ENCODE assay signal across 9 cellular contexts in genomic region chr9:129146441-129146933, GRCh38. TPM values are rescaled to one million over a fixed set of nuclear protein-coding genes. Genes with fewer than 3 reads are reported as not detected.
A peak's percentile ranks its signal among the peaks of the same experiment; 100 is the strongest.
DNase-seq lines count a peak whose midpoint lies in the region; ATAC-seq and TF ChIP-seq lines count a peak whose summit lies in the region.
"Had no signal": no experiment of that assay in that cellular context is flagged by ENCODE, and none has a peak within 500 bp of the region (broad histone marks: within the 10 kb centered on the region; RNA-seq: fewer than 3 reads in every experiment).

No MANE protein-coding gene starts in this region.

- H2AFZ ChIP-seq in DND-41 (ENCODE audit: low read depth, low read length): no peak overlapping the region

- 70 to 75% methylated on average over 8 of the region's 8 CpGs for WGBS in sigmoid colon, 2 donors

- intact Hi-C loops in ascending aorta (cut with DNase I): loop anchor here (1.0 kb wide), 1 partner anchor 22 kb away; no protein-coding TSS in a partner anchor
- intact Hi-C loops in sigmoid colon (cut with DNase I): no loop called here

- H4K20me1 ChIP-seq in DND-41 (ENCODE audit: insufficient read depth, low read length): no peaks in the 10 kb centered on the region; the same call in 1 of the 2 replicates

- TF ChIP-seq POLR2A in sigmoid colon (IDR thresholded peaks at IDR 0.05): no peak

- no peak for TF ChIP-seq EP300 in sigmoid colon (IDR thresholded peaks at IDR 0.05)

- DNase-seq in DND-41: no peak
- no peak for DNase-seq in ascending aorta (ENCODE audit: low spot score in 2 of 2)
- peak; percentile 83 for DNase-seq in sigmoid colon
- no peak for DNase-seq in COLO668 (lab: John Stamatoyannopoulos, UW; ENCODE audit: unreplicated experiment)
- DNase-seq in central memory CD4-positive, alpha-beta T cell: no peak
- DNase-seq: foreskin melanocyte had no signal

- H3K4me2 ChIP-seq in DND-41 (ENCODE audit: insufficient read depth, low read length): no peak overlapping the region

- 0 out of 2 replicates have a peak overlapping the region, but pooled peaks have one; percentile 1 for H3K27ac ChIP-seq in DND-41 (ENCODE audit: low read length)
- peak overlapping the region; percentile 98 for H3K27ac ChIP-seq in ascending aorta
- H3K27ac ChIP-seq in sigmoid colon: peak overlapping the region; percentile 97 to 100 (median 99)

- ATAC-seq in DND-41 (ENCODE audit: insufficient read depth, low read depth): no peak
- ATAC-seq in GM18502 (IDR thresholded peaks at IDR 0.05; ENCODE audit: poor library complexity, unreplicated experiment): no peak
- no peak for ATAC-seq in HG03139 (IDR thresholded peaks at IDR 0.05; ENCODE audit: unreplicated experiment)

- TF ChIP-seq CTCF in DND-41 (IDR thresholded peaks at IDR 0.05; ENCODE audit: borderline replicate concordance, extremely low read depth, low read length, poor library complexity, severe bottlenecking): no peak
- TF ChIP-seq CTCF in ascending aorta (IDR thresholded peaks at IDR 0.05): no peak
- no peak for TF ChIP-seq CTCF in sigmoid colon (IDR thresholded peaks at IDR 0.05)

- H3K79me2 ChIP-seq in DND-41 (ENCODE audit: insufficient read depth, low read length): peaks cover 2% of the 10 kb centered on the region

- H3K9me3 ChIP-seq in DND-41 (ENCODE audit: insufficient read depth, low read length, severe bottlenecking): no peaks in the 10 kb centered on the region
- H3K9me3 ChIP-seq in ascending aorta: no peaks in the 10 kb centered on the region
- no peaks in the 10 kb centered on the region for H3K9me3 ChIP-seq in iPS-15b (ENCODE audit: control insufficient read depth, insufficient read depth, low read length)
- H3K9me3 ChIP-seq in sigmoid colon: no peaks in the 10 kb centered on the region

- H3K9ac ChIP-seq in DND-41 (ENCODE audit: low read depth, low read length): no peak overlapping the region
- H3K9ac ChIP-seq in iPS-15b (ENCODE audit: low read depth, low read length): peak overlapping the region; percentile 70

- peaks cover 14% of the 10 kb centered on the region for H3K4me1 ChIP-seq in DND-41 (ENCODE audit: insufficient read depth, low read length)
- peaks cover 41 to 57% of the 10 kb centered on the region in 2 donors for H3K4me1 ChIP-seq in ascending aorta
- H3K4me1 ChIP-seq in iPS-15b (ENCODE audit: control insufficient read depth, insufficient read depth, low read length): peaks cover 29% of the 10 kb centered on the region
- H3K4me1 ChIP-seq in sigmoid colon: peaks cover 0 to 78% (median 65%) of the 10 kb centered on the region in 4 donors

- H3K27me3 ChIP-seq in DND-41 (ENCODE audit: insufficient read depth, low read length, poor library complexity) (no peaks in the 10 kb centered on the region), ascending aorta (no peaks in the 10 kb centered on the region), iPS-15b (ENCODE audit: control insufficient read depth, insufficient read depth, low read length) (no peaks in the 10 kb centered on the region), sigmoid colon (no peaks in the 10 kb centered on the region)

- H3K4me3 ChIP-seq in DND-41 (ENCODE audit: low read depth in 1 of 2, low read length in 2 of 2): no peak overlapping the region
- no peak overlapping the region for H3K4me3 ChIP-seq in ascending aorta
- no peak overlapping the region for H3K4me3 ChIP-seq in iPS-15b (ENCODE audit: low read depth, low read length)
- H3K4me3 ChIP-seq in sigmoid colon: no peak overlapping the region

- H3K36me3 ChIP-seq in DND-41 (ENCODE audit: insufficient read depth, low read length) (peaks cover 59% of the 10 kb centered on the region), ascending aorta (peaks cover 9 to 16% of the 10 kb centered on the region in 2 donors), iPS-15b (ENCODE audit: control insufficient read depth, insufficient read depth, low read length) (peaks cover 33% of the 10 kb centered on the region), sigmoid colon (peaks cover 0 to 36% (median 23%) of the 10 kb centered on the region in 4 donors)

RNA-seq across cellular contexts. Expression of gene IER5L, which starts 31.6 kb away (rescaled TPM):
- total RNA-seq in ascending aorta: 86.1 TPM
- 10 to 100 TPM in 2 of 4 donors, 1 to 10 TPM in 2; 4.4 to 17.4 (median 10.2) TPM for total RNA-seq in sigmoid colon
- 1 to 10 TPM; 2.3 to 6.7 (median 6.0) TPM for polyA plus RNA-seq in sigmoid colon

RNA-seq across cellular contexts. Expression of gene PTPA, which starts 35.3 kb away (rescaled TPM):
- 61.6 TPM for total RNA-seq in ascending aorta
- 10 to 100 TPM; 50.2 to 79.5 (median 77.4) TPM for total RNA-seq in sigmoid colon
- 100 to 1,000 TPM in 1 of 3 donors, 10 to 100 TPM in 2; 67.3 to 141 (median 88.3) TPM for polyA plus RNA-seq in sigmoid colon

RNA-seq across cellular contexts. Expression of gene CRAT, which starts 35.9 kb away (rescaled TPM):
- total RNA-seq in ascending aorta (110 TPM), sigmoid colon (10 to 100 TPM; 49.6 to 58.8 (median 52.7) TPM)
- polyA plus RNA-seq in sigmoid colon: 10 to 100 TPM; 49.8 to 66.8 (median 58.3) TPM

Comparison
In these comparisons a context has a peak if more than half of its experiments do, and no peak if none do; other contexts are left out.
1. H3K27ac ChIP-seq: peak in every context shown above with its lines; median percentile 99 in sigmoid colon; 98 in ascending aorta; 1 in DND-41.